In the genomic region with DNA sequence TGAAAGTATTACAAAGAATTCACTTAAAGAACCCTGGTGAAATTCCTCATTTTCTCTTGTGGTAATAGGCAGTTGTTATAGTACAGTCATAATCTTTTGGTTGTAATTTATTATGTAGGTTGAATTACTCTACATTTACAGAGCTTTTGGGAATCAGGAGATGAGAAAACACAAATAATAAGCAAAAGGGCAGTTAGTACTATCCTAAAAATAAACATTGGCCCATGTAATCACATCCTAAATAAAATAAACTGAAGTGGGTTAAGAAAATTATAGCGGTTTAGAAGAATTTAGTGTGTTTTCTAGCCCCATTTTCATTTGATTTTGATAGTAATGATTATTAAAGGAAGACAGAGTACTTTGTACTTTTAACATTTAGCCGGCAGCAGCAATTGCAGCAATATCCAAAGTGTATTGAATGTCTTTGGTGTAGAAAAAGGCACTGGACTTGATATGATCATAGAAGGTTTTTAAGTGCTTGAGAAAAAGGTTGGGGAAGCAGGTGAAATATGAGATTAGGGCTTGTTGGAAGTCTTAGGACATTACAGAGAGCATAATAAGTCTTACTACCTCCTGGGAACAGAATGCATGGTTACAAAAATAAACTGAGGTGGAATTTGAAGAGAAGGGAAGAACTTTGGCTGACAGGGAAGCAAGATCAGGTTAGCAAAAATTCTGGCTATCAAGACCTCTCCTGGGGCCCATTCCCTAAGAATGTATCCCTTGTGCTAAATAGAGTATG, we compare ENCODE assay signal across 17 cellular contexts.
DNase-seq lines count a peak whose midpoint lies in the region; ATAC-seq and TF ChIP-seq lines count a peak whose summit lies in the region.
"Had no signal": no experiment of that assay in that cellular context is flagged by ENCODE, and none has a peak within 500 bp of the region (broad histone marks: within the 10 kb centered on the region; RNA-seq: fewer than 3 reads in every experiment).

No MANE protein-coding gene starts in this region.

- POLR2A ChIA-PET in WTC11 (lab: Charles Lee): no interaction called here

- H3K27me3 ChIP-seq in OCI-LY3 (ENCODE audit: low read depth, low read length): no peaks in the 10 kb centered on the region
- H3K27me3 ChIP-seq in rectal smooth muscle tissue (ENCODE audit: control insufficient read depth, insufficient read depth, low read length): no peaks in the 10 kb centered on the region

- H3K9me3 Mint-ChIP-seq in activated CD4-positive, alpha-beta T cell treated with anti-CD3 and anti-CD28 coated beads, Interleukin-2, amount 10 ng/mL, durations not matched to agents 24 days and 14 days: no peaks in the 10 kb centered on the region
- H3K9me3 Mint-ChIP-seq in WTC11: no peaks in the 10 kb centered on the region
- H3K9me3 Mint-ChIP-seq: CD4-positive, alpha-beta T cell had no signal

- H3K36me3 ChIP-seq in OCI-LY3 (replicated peaks; ENCODE audit: low read depth, low read length) (peaks cover 25% of the 10 kb centered on the region), rectal smooth muscle tissue (ENCODE audit: control insufficient read depth, insufficient read depth, low read length) (peaks cover 2% of the 10 kb centered on the region)

- H4K20me1 ChIP-seq in OCI-LY3 (ENCODE audit: insufficient read depth, low read length): peaks cover 80% of the 10 kb centered on the region

- H3K4me3 ChIP-seq in OCI-LY3 (ENCODE audit: low read length) (no peak overlapping the region), rectal smooth muscle tissue (ENCODE audit: low read length) (no peak overlapping the region)

- DNase-seq in activated CD4-positive, alpha-beta T cell treated with anti-CD3 and anti-CD28 coated beads, Interleukin-2, amount 10 ng/mL, durations not matched to agents 24 days and 14 days: peak; percentile 19
- DNase-seq in activated CD4-positive, alpha-beta T cell treated with anti-CD3 and anti-CD28 coated beads, Interleukin-2, amount 50 U/mL, for 1 hour: no peak
- DNase-seq in fibroblast of gingiva (ENCODE audit: low read depth): peak; percentile 54
- DNase-seq in SW480 (ENCODE audit: low spot score): no peak
- no peak for DNase-seq in WTC11 (ENCODE audit: low spot score)
- DNase-seq: 8988T; activated CD4-positive, alpha-beta T cell treated with anti-CD3 and anti-CD28 coated beads for 36 hours; activated CD8-positive, alpha-beta memory T cell treated with anti-CD3 and anti-CD28 coated beads, Interleukin-2, amount 50 U/mL, for 48 hours; activated naive CD4-positive, alpha-beta T cell; CD4-positive, alpha-beta T cell; NCI-H2227 treated with DMSO at 0.1 percent for 48 hours; SHP77 treated with DMSO at 0.1 percent for 48 hours; T1000 had no signal

- peaks cover 27% of the 10 kb centered on the region for H3K4me1 Mint-ChIP-seq in activated CD4-positive, alpha-beta T cell treated with anti-CD3 and anti-CD28 coated beads, Interleukin-2, amount 10 ng/mL, durations not matched to agents 24 days and 14 days
- peaks cover 8% of the 10 kb centered on the region for H3K4me1 Mint-ChIP-seq in WTC11

- H3K27me3 Mint-ChIP-seq in activated CD4-positive, alpha-beta T cell treated with anti-CD3 and anti-CD28 coated beads, Interleukin-2, amount 10 ng/mL, durations not matched to agents 24 days and 14 days: no peaks in the 10 kb centered on the region
- H3K27me3 Mint-ChIP-seq in WTC11 (ENCODE audit: low read depth): no peaks in the 10 kb centered on the region
- H3K27me3 Mint-ChIP-seq: activated CD4-positive, alpha-beta T cell treated with anti-CD3 and anti-CD28 coated beads for 36 hours; CD4-positive, alpha-beta T cell had no signal

- H3K9ac ChIP-seq in OCI-LY3 (ENCODE audit: low read length) (no peak overlapping the region), rectal smooth muscle tissue (ENCODE audit: low read length) (no peak overlapping the region)
- H3K9ac ChIP-seq: parathyroid adenoma had no signal

- peaks cover 41% of the 10 kb centered on the region for H3K4me1 ChIP-seq in OCI-LY3 (ENCODE audit: low read length)
- H3K4me1 ChIP-seq in rectal smooth muscle tissue (ENCODE audit: control insufficient read depth, insufficient read depth, low read length): peaks cover 28% of the 10 kb centered on the region

- intact Hi-C loops in activated CD4-positive, alpha-beta T cell treated with anti-CD3 and anti-CD28 coated beads, Interleukin-2, amount 10 ng/mL, durations not matched to agents 24 days and 14 days (cut with micrococcal nuclease): no loop called here

- peak overlapping the region; percentile 13 for H3K4me2 ChIP-seq in OCI-LY3 (ENCODE audit: low read length)

- H3K27ac ChIP-seq in OCI-LY3 (ENCODE audit: low read length) (no peak overlapping the region), rectal smooth muscle tissue (ENCODE audit: low read depth, low read length) (peak overlapping the region; percentile 52)
- H3K27ac ChIP-seq: parathyroid adenoma had no signal

- no peak overlapping the region for H3K27ac Mint-ChIP-seq in activated CD4-positive, alpha-beta T cell treated with anti-CD3 and anti-CD28 coated beads, Interleukin-2, amount 10 ng/mL, durations not matched to agents 24 days and 14 days
- H3K27ac Mint-ChIP-seq in WTC11: no peak overlapping the region
- H3K27ac Mint-ChIP-seq: activated CD4-positive, alpha-beta T cell treated with anti-CD3 and anti-CD28 coated beads for 36 hours; CD4-positive, alpha-beta T cell had no signal

- CTCF ChIA-PET in WTC11 (lab: Charles Lee): no interaction called here

- H3K4me3 Mint-ChIP-seq in activated CD4-positive, alpha-beta T cell treated with anti-CD3 and anti-CD28 coated beads, Interleukin-2, amount 10 ng/mL, durations not matched to agents 24 days and 14 days: no peak overlapping the region
- no peak overlapping the region for H3K4me3 Mint-ChIP-seq in WTC11
- H3K4me3 Mint-ChIP-seq: activated CD4-positive, alpha-beta T cell treated with anti-CD3 and anti-CD28 coated beads for 36 hours; CD4-positive, alpha-beta T cell had no signal

- H3K36me3 Mint-ChIP-seq in activated CD4-positive, alpha-beta T cell treated with anti-CD3 and anti-CD28 coated beads, Interleukin-2, amount 10 ng/mL, durations not matched to agents 24 days and 14 days (ENCODE audit: low read depth): peaks cover 25% of the 10 kb centered on the region
- H3K36me3 Mint-ChIP-seq in WTC11: no peaks in the 10 kb centered on the region

- no peaks in the 10 kb centered on the region for H3K9me3 ChIP-seq in OCI-LY3 (ENCODE audit: insufficient read depth, low read length)

- H3K79me2 ChIP-seq in OCI-LY3 (ENCODE audit: low read length): peaks cover 86% of the 10 kb centered on the region

- TF ChIP-seq CTCF in OCI-LY3 (IDR thresholded peaks at IDR 0.05; ENCODE audit: low read depth, low read length): no peak
- TF ChIP-seq CTCF in WTC11 (IDR thresholded peaks at IDR 0.05): no peak

- H2AFZ ChIP-seq in OCI-LY3 (ENCODE audit: low read depth, low read length): no peak overlapping the region
- H2AFZ ChIP-seq: parathyroid adenoma had no signal

- ATAC-seq in GM21423 (IDR thresholded peaks at IDR 0.05; ENCODE audit: unreplicated experiment): no peak
- ATAC-seq in WTC11: no peak
- ATAC-seq: activated CD4-positive, alpha-beta T cell treated with anti-CD3 and anti-CD28 coated beads for 36 hours had no signal

TF ChIP-seq in WTC11, 78 proteins besides CTCF, POLR2A, EP300 and RAD21:
- TF ChIP-seq FOXK1 (CRISPR knock-in tag; IDR thresholded peaks at IDR 0.05): no peak
- TF ChIP-seq, protein P1, sequence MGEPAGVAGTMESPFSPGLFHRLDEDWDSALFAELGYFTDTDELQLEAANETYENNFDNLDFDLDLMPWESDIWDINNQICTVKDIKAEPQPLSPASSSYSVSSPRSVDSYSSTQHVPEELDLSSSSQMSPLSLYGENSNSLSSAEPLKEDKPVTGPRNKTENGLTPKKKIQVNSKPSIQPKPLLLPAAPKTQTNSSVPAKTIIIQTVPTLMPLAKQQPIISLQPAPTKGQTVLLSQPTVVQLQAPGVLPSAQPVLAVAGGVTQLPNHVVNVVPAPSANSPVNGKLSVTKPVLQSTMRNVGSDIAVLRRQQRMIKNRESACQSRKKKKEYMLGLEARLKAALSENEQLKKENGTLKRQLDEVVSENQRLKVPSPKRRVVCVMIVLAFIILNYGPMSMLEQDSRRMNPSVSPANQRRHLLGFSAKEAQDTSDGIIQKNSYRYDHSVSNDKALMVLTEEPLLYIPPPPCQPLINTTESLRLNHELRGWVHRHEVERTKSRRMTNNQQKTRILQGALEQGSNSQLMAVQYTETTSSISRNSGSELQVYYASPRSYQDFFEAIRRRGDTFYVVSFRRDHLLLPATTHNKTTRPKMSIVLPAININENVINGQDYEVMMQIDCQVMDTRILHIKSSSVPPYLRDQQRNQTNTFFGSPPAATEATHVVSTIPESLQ (CRISPR knock-in tag; IDR thresholded peaks at IDR 0.05): no peak
- TF ChIP-seq ESRRA (CRISPR knock-in tag; IDR thresholded peaks at IDR 0.05; ENCODE audit: borderline replicate concordance): no peak
- TF ChIP-seq, protein P2, sequence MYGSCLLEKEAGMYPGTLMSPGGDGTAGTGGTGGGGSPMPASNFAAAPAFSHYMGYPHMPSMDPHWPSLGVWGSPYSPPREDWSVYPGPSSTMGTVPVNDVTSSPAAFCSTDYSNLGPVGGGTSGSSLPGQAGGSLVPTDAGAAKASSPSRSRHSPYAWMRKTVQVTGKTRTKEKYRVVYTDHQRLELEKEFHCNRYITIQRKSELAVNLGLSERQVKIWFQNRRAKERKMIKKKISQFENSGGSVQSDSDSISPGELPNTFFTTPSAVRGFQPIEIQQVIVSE (CRISPR knock-in tag; IDR thresholded peaks at IDR 0.05; ENCODE audit: borderline replicate concordance): no peak

Comparison
In these comparisons a context has a peak if more than half of its experiments do, and no peak if none do; other contexts are left out.
1. DNase-seq: peak in activated CD4-positive, alpha-beta T cell treated with anti-CD3 and anti-CD28 coated beads, Interleukin-2, amount 10 ng/mL, durations not matched to agents 24 days and 14 days (single experiment) and fibroblast of gingiva (single experiment); none in activated CD4-positive, alpha-beta T cell treated with anti-CD3 and anti-CD28 coated beads, Interleukin-2, amount 50 U/mL, for 1 hour (single experiment), SW480 (single experiment) and WTC11 (single experiment).